In the genomic region with DNA sequence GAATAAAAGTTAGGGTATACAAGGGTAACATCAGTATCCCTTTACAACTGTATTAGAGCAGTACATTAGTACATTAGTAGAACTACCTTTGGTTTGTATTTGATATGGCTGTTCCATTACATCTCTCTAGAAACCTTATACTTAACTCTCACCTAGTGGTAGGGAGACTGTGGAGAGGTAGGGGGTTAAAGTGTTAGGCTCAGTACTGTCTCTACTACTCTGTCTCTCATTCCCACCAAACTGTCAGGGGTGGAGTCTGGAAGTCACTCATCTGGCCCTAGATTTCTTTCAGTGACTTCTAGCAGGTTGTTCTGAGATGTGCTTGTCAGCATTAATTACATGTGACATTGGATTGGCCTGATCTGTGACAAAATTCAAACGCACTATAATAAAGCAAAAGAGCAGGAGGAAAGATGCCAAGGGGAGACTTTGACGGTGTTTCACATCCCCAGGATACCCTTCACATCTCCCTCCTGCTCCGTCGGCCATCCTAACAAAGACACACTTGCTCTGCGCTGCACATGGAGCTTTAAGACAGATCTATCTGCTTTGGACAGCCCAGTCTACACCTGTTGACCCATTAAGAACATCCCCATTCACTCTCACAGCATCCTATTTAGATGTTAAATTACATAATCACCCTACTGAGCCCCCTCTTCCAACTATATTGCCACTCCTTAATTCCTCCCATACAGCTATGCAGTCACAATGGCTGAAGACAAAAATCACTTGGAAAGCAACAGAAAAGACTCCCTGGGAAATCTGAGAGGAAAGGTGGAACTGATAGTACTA, we compare ENCODE assay signal across 16 cellular contexts.
"Had no signal": no experiment of that assay in that cellular context is flagged by ENCODE, and none has a peak within 500 bp of the region (broad histone marks: within the 10 kb centered on the region; RNA-seq: fewer than 3 reads in every experiment).

No MANE protein-coding gene starts in this region.

- H3K4me1 ChIP-seq: foreskin keratinocyte, left lung, prostate gland, tibial artery had no signal

- H3K27me3 ChIP-seq: foreskin keratinocyte, left lung, tibial artery had no signal

- ATAC-seq: activated CD4-positive, CD25-positive, alpha-beta regulatory T cell treated with anti-CD3 and anti-CD28 coated beads, Interleukin-2, amount 50 U/mL, for 24 hours; activated CD8-positive, alpha-beta T cell treated with anti-CD3 and anti-CD28 coated beads, Interleukin-2, amount 10 ng/mL, durations not matched to agents 7 days and 5 days; foreskin keratinocyte; left lung had no signal

- H3K27ac ChIP-seq: foreskin keratinocyte, left lung, prostate gland, tibial artery had no signal

- H3K4me3 ChIP-seq: left lung, lung, prostate gland, tibial artery had no signal

- DNase-seq: activated CD4-positive, alpha-beta T cell treated with anti-CD3 and anti-CD28 coated beads, Interleukin-2, amount 50 U/mL, for 1 hour; activated CD8-positive, alpha-beta T cell treated with anti-CD3 and anti-CD28 coated beads, Interleukin-2, amount 10 ng/mL, durations not matched to agents 7 days and 5 days; activated gamma-delta T cell treated with Interleukin-2 at 50 U/mL for 16 hours; dermis blood vessel endothelial cell; effector memory CD4-positive, alpha-beta T cell; foreskin keratinocyte; immature natural killer cell; left lung; naive B cell; stimulated activated CD4-positive, alpha-beta T cell treated with anti-CD3 and anti-CD28 coated beads, Interleukin-2, amount 100 ng/mL, for 48 hours; stimulated activated CD8-positive, alpha-beta memory T cell treated with anti-CD3 and anti-CD28 coated beads, Interleukin-4, amount 100 ng/mL, for 48 hours; stimulated activated naive CD4-positive, alpha-beta T cell; tibial artery had no signal

- H3K36me3 ChIP-seq: left lung, prostate gland, tibial artery had no signal

- H3K9me3 ChIP-seq: left lung, prostate gland, tibial artery had no signal
